Comparison of ENCODE assay signal across 1 cellular context in the genomic region with DNA sequence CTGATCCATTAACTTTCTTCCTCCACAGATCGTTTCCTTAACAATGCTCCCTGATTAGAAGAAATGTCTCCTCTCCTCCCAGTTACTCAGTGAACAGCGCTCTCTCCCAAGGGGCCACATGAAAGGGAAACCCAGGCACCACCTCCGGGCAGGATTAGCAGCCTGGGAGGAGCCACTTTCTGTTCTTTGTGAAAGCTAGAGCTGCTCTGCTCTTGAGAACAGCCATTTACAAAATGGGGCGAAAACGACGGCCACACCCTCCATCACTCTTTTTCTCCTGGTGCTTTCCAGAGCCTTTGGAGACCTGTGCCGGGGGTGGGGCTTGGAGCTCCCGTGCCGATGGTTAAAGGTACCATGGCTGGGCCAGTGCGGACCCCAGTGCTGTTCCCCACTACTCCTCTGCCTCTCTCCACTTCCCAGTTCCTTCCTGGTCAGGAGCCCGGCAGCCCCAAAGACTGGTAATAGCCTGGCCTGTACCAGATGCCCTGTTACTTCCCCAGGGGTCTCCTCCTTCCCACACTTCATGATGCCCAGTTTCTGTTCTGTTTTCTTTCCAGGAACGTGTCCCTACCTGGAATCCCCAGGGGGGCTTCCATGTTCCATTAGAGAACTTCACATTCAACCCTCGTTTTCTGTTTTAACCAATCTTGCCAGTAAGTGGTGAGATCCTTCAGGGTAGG.
TF ChIP-seq lines count a peak whose summit lies in the region.

No MANE protein-coding gene starts in this region.

TF ChIP-seq in GM12878, 131 proteins besides CTCF, POLR2A, EP300 and RAD21 (continued from another document):
- TF ChIP-seq, protein P1, sequence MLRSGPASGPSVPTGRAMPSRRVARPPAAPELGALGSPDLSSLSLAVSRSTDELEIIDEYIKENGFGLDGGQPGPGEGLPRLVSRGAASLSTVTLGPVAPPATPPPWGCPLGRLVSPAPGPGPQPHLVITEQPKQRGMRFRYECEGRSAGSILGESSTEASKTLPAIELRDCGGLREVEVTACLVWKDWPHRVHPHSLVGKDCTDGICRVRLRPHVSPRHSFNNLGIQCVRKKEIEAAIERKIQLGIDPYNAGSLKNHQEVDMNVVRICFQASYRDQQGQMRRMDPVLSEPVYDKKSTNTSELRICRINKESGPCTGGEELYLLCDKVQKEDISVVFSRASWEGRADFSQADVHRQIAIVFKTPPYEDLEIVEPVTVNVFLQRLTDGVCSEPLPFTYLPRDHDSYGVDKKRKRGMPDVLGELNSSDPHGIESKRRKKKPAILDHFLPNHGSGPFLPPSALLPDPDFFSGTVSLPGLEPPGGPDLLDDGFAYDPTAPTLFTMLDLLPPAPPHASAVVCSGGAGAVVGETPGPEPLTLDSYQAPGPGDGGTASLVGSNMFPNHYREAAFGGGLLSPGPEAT (IDR thresholded peaks at IDR 0.05; ENCODE audit: low read depth), result peak; percentile 63; the same call in 1 of the 2 replicates
- TF ChIP-seq IRF4 (IDR thresholded peaks at IDR 0.05; ENCODE audit: low read depth, low read length) (no peak), SMAD1 (IDR thresholded peaks at IDR 0.05; ENCODE audit: low read depth, partially characterized antibody) (no peak), EZH2 (IDR thresholded peaks at IDR 0.05; ENCODE audit: borderline replicate concordance, control insufficient read depth, low read depth, low read length) (no peak), NRF1 (conservative IDR thresholded peaks at IDR 0.05; ENCODE audit: low read depth, low read length) (no peak), BHLHE40 (IDR thresholded peaks at IDR 0.05; ENCODE audit: borderline replicate concordance in 1 of 2, low read depth in 2 of 2, low read length in 1 of 2) (peak in 1 of 2 experiments; percentile 38; a peak in 1 of 4 replicates), IKZF2 (IDR thresholded peaks at IDR 0.05) (peak; percentile 85 to 88), MTA2 (IDR thresholded peaks at IDR 0.05; ENCODE audit: low read depth) (peak; percentile 28; the same call in 1 of the 2 replicates), GATAD2B (conservative IDR thresholded peaks at IDR 0.05; ENCODE audit: low read depth) (0 out of 2 replicates have a peak, but pooled peaks have one; percentile 51), ETV6 (conservative IDR thresholded peaks at IDR 0.05 in 1 of 2, IDR thresholded peaks at IDR 0.05 in 1 of 2; ENCODE audit: borderline replicate concordance in 1 of 2, low read depth in 1 of 2) (peak in 1 of 2 experiments; percentile 7; a peak in 1 of 4 replicates), MEF2B (IDR thresholded peaks at IDR 0.05; ENCODE audit: partially characterized antibody, poor library complexity, severe bottlenecking) (peak; percentile 83), EED (IDR thresholded peaks at IDR 0.05; ENCODE audit: low read depth) (peak; percentile 73; the same call in 1 of the 2 replicates), IKZF1 (conservative IDR thresholded peaks at IDR 0.05) (peak; percentile 89), WRNIP1 (IDR thresholded peaks at IDR 0.05; ENCODE audit: borderline replicate concordance, low read depth, low read length) (no peak), BRCA1 (IDR thresholded peaks at IDR 0.05; ENCODE audit: low read depth, low read length) (no peak), RAD51 (IDR thresholded peaks at IDR 0.05) (no peak), FOXK2 (IDR thresholded peaks at IDR 0.05) (no peak), SPI1 (IDR thresholded peaks at IDR 0.05; ENCODE audit: borderline replicate concordance, insufficient read depth, low read depth, low read length) (0 out of 2 replicates have a peak, but pooled peaks have one; percentile 41), NFYA (IDR thresholded peaks at IDR 0.05; ENCODE audit: borderline replicate concordance, low read depth, low read length) (no peak), BCL11A (IDR thresholded peaks at IDR 0.05; ENCODE audit: low read depth, low read length) (peak; percentile 29; the same call in 1 of the 2 replicates), TCF7 (IDR thresholded peaks at IDR 0.05; ENCODE audit: borderline replicate concordance) (peak; percentile 57), YY1 (IDR thresholded peaks at IDR 0.05; ENCODE audit: low read depth, low read length) (peak; percentile 81)
- TF ChIP-seq, protein P2, sequence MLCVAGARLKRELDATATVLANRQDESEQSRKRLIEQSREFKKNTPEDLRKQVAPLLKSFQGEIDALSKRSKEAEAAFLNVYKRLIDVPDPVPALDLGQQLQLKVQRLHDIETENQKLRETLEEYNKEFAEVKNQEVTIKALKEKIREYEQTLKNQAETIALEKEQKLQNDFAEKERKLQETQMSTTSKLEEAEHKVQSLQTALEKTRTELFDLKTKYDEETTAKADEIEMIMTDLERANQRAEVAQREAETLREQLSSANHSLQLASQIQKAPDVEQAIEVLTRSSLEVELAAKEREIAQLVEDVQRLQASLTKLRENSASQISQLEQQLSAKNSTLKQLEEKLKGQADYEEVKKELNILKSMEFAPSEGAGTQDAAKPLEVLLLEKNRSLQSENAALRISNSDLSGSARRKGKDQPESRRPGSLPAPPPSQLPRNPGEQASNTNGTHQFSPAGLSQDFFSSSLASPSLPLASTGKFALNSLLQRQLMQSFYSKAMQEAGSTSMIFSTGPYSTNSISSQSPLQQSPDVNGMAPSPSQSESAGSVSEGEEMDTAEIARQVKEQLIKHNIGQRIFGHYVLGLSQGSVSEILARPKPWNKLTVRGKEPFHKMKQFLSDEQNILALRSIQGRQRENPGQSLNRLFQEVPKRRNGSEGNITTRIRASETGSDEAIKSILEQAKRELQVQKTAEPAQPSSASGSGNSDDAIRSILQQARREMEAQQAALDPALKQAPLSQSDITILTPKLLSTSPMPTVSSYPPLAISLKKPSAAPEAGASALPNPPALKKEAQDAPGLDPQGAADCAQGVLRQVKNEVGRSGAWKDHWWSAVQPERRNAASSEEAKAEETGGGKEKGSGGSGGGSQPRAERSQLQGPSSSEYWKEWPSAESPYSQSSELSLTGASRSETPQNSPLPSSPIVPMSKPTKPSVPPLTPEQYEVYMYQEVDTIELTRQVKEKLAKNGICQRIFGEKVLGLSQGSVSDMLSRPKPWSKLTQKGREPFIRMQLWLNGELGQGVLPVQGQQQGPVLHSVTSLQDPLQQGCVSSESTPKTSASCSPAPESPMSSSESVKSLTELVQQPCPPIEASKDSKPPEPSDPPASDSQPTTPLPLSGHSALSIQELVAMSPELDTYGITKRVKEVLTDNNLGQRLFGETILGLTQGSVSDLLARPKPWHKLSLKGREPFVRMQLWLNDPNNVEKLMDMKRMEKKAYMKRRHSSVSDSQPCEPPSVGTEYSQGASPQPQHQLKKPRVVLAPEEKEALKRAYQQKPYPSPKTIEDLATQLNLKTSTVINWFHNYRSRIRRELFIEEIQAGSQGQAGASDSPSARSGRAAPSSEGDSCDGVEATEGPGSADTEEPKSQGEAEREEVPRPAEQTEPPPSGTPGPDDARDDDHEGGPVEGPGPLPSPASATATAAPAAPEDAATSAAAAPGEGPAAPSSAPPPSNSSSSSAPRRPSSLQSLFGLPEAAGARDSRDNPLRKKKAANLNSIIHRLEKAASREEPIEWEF (IDR thresholded peaks at IDR 0.05; ENCODE audit: insufficient replicate concordance, low read depth, low read length), result peak; percentile 28
- TF ChIP-seq, protein P3, sequence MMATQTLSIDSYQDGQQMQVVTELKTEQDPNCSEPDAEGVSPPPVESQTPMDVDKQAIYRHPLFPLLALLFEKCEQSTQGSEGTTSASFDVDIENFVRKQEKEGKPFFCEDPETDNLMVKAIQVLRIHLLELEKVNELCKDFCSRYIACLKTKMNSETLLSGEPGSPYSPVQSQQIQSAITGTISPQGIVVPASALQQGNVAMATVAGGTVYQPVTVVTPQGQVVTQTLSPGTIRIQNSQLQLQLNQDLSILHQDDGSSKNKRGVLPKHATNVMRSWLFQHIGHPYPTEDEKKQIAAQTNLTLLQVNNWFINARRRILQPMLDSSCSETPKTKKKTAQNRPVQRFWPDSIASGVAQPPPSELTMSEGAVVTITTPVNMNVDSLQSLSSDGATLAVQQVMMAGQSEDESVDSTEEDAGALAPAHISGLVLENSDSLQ (IDR thresholded peaks at IDR 0.05), result no peak; the same call in 1 of the 2 replicates
- TF ChIP-seq, protein P4, sequence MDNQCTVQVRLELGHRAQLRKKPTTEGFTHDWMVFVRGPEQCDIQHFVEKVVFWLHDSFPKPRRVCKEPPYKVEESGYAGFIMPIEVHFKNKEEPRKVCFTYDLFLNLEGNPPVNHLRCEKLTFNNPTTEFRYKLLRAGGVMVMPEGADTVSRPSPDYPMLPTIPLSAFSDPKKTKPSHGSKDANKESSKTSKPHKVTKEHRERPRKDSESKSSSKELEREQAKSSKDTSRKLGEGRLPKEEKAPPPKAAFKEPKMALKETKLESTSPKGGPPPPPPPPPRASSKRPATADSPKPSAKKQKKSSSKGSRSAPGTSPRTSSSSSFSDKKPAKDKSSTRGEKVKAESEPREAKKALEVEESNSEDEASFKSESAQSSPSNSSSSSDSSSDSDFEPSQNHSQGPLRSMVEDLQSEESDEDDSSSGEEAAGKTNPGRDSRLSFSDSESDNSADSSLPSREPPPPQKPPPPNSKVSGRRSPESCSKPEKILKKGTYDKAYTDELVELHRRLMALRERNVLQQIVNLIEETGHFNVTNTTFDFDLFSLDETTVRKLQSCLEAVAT (IDR thresholded peaks at IDR 0.05), result 0 out of 2 replicates have a peak, but pooled peaks have one; percentile 41
- TF ChIP-seq, protein P5, sequence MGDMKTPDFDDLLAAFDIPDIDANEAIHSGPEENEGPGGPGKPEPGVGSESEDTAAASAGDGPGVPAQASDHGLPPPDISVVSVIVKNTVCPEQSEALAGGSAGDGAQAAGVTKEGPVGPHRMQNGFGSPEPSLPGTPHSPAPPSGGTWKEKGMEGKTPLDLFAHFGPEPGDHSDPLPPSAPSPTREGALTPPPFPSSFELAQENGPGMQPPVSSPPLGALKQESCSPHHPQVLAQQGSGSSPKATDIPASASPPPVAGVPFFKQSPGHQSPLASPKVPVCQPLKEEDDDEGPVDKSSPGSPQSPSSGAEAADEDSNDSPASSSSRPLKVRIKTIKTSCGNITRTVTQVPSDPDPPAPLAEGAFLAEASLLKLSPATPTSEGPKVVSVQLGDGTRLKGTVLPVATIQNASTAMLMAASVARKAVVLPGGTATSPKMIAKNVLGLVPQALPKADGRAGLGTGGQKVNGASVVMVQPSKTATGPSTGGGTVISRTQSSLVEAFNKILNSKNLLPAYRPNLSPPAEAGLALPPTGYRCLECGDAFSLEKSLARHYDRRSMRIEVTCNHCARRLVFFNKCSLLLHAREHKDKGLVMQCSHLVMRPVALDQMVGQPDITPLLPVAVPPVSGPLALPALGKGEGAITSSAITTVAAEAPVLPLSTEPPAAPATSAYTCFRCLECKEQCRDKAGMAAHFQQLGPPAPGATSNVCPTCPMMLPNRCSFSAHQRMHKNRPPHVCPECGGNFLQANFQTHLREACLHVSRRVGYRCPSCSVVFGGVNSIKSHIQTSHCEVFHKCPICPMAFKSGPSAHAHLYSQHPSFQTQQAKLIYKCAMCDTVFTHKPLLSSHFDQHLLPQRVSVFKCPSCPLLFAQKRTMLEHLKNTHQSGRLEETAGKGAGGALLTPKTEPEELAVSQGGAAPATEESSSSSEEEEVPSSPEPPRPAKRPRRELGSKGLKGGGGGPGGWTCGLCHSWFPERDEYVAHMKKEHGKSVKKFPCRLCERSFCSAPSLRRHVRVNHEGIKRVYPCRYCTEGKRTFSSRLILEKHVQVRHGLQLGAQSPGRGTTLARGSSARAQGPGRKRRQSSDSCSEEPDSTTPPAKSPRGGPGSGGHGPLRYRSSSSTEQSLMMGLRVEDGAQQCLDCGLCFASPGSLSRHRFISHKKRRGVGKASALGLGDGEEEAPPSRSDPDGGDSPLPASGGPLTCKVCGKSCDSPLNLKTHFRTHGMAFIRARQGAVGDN (IDR thresholded peaks at IDR 0.05), result peak; percentile 82
- TF ChIP-seq, protein P6, sequence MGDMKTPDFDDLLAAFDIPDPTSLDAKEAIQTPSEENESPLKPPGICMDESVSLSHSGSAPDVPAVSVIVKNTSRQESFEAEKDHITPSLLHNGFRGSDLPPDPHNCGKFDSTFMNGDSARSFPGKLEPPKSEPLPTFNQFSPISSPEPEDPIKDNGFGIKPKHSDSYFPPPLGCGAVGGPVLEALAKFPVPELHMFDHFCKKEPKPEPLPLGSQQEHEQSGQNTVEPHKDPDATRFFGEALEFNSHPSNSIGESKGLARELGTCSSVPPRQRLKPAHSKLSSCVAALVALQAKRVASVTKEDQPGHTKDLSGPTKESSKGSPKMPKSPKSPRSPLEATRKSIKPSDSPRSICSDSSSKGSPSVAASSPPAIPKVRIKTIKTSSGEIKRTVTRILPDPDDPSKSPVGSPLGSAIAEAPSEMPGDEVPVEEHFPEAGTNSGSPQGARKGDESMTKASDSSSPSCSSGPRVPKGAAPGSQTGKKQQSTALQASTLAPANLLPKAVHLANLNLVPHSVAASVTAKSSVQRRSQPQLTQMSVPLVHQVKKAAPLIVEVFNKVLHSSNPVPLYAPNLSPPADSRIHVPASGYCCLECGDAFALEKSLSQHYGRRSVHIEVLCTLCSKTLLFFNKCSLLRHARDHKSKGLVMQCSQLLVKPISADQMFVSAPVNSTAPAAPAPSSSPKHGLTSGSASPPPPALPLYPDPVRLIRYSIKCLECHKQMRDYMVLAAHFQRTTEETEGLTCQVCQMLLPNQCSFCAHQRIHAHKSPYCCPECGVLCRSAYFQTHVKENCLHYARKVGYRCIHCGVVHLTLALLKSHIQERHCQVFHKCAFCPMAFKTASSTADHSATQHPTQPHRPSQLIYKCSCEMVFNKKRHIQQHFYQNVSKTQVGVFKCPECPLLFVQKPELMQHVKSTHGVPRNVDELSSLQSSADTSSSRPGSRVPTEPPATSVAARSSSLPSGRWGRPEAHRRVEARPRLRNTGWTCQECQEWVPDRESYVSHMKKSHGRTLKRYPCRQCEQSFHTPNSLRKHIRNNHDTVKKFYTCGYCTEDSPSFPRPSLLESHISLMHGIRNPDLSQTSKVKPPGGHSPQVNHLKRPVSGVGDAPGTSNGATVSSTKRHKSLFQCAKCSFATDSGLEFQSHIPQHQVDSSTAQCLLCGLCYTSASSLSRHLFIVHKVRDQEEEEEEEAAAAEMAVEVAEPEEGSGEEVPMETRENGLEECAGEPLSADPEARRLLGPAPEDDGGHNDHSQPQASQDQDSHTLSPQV (IDR thresholded peaks at IDR 0.05), result peak; percentile 69; the same call in 1 of the 2 replicates
- TF ChIP-seq, protein P7, sequence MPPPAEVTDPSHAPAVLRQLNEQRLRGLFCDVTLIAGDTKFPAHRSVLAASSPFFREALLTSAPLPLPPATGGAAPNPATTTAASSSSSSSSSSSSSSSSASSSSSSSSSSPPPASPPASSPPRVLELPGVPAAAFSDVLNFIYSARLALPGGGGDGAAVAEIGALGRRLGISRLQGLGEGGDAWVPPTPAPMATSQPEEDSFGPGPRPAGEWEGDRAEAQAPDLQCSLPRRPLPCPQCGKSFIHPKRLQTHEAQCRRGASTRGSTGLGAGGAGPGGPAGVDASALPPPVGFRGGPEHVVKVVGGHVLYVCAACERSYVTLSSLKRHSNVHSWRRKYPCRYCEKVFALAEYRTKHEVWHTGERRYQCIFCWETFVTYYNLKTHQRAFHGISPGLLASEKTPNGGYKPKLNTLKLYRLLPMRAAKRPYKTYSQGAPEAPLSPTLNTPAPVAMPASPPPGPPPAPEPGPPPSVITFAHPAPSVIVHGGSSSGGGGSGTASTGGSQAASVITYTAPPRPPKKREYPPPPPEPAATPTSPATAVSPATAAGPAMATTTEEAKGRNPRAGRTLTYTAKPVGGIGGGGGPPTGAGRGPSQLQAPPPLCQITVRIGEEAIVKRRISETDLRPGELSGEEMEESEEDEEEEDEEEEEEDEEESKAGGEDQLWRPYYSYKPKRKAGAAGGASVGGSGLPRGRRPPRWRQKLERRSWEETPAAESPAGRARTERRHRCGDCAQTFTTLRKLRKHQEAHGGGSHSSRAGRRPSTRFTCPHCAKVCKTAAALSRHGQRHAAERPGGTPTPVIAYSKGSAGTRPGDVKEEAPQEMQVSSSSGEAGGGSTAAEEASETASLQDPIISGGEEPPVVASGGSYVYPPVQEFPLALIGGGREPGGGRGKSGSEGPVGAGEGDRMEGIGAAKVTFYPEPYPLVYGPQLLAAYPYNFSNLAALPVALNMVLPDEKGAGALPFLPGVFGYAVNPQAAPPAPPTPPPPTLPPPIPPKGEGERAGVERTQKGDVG (CRISPR knock-in tag; IDR thresholded peaks at IDR 0.05), result 0 out of 2 replicates have a peak, but pooled peaks have one; percentile 5
